Comparison of ENCODE assay signal across 1 cellular context in the genomic region with DNA sequence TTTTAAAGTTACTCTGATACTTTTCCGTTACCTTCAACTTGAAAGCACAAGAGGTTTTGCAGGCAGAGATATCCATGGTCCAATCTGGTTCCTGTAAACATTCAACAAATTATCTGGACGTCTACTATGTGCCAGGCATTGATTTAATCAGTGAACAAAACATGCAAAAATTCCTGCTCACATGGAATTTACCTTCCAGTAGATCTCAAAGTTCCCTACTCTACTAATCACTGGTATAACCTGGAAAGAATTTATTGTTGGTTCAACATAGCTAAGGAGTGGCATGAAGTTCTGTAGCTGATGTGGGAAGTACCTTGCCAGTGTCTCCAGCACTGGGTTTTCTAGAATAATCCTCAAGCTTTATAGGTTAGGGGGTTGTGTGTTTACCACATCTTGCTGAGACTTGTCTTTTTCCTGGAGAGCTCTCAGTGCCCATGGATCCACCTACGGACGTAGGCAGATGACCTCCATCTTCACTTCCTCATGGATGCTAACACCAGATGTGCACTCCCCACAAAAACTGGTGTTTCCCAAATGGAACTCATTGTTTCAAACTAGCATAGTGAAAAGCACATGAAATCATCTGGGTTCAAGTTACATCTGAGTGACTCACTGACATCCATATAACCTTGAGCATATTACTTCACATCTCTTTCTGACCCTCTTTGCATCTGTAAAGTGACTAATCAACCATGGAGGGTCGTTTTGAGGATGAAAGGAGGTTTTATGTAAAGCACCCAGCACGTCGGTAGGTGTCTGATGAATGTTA.
TF ChIP-seq lines count a peak whose summit lies in the region.

No MANE protein-coding gene starts in this region.

TF ChIP-seq in K562, 482 proteins besides CTCF, POLR2A, EP300 and RAD21 (continued from another document):
- no peak for TF ChIP-seq RERE (CRISPR knock-in tag; IDR thresholded peaks at IDR 0.05; ENCODE audit: borderline replicate concordance)
- TF ChIP-seq HNRNPH1 (optimal IDR thresholded peaks at IDR 0.05; ENCODE audit: low read depth, low read length): no peak
- no peak for TF ChIP-seq FOS (IDR thresholded peaks at IDR 0.05; ENCODE audit: extremely low read depth, insufficient read length)
- no peak for TF ChIP-seq CEBPG (CRISPR knock-in tag; IDR thresholded peaks at IDR 0.05)
- TF ChIP-seq CEBPG (tag; conservative IDR thresholded peaks at IDR 0.05 in 1 of 2, IDR thresholded peaks at IDR 0.05 in 1 of 2): 0 out of 4 replicates have a peak, but pooled peaks of 1 of the 2 experiments have one; percentile 34
- TF ChIP-seq FOXJ3 (CRISPR knock-in tag; IDR thresholded peaks at IDR 0.05): no peak
- no peak for TF ChIP-seq ZNF354B (CRISPR knock-in tag; IDR thresholded peaks at IDR 0.05)
- TF ChIP-seq MED1 (CRISPR knock-in tag; IDR thresholded peaks at IDR 0.05; ENCODE audit: borderline replicate concordance): no peak
- TF ChIP-seq SIN3A (IDR thresholded peaks at IDR 0.05; ENCODE audit: borderline replicate concordance in 2 of 2, control insufficient read depth in 1 of 2, low read depth in 2 of 2, low read length in 2 of 2): no peak
- TF ChIP-seq ZNF764 (CRISPR knock-in tag; IDR thresholded peaks at IDR 0.05; ENCODE audit: low read depth): no peak
- TF ChIP-seq CBX8 (IDR thresholded peaks at IDR 0.05; ENCODE audit: borderline replicate concordance, extremely low read depth, low read depth, low read length, poor library complexity, severe bottlenecking): no peak
- no peak for TF ChIP-seq NFATC3 (IDR thresholded peaks at IDR 0.05)
- no peak for TF ChIP-seq NONO (IDR thresholded peaks at IDR 0.05; ENCODE audit: low read depth in 2 of 2, low read length in 1 of 2)
- TF ChIP-seq LCOR (CRISPR knock-in tag; IDR thresholded peaks at IDR 0.05): no peak
- TF ChIP-seq, protein P1, sequence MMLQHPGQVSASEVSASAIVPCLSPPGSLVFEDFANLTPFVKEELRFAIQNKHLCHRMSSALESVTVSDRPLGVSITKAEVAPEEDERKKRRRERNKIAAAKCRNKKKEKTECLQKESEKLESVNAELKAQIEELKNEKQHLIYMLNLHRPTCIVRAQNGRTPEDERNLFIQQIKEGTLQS (IDR thresholded peaks at IDR 0.05): peak; percentile 47; the same call in 1 of the 2 replicates
- TF ChIP-seq, protein P1 (CRISPR knock-in tag; conservative IDR thresholded peaks at IDR 0.05): no peak
- no peak for TF ChIP-seq MEF2D (tag; conservative IDR thresholded peaks at IDR 0.05; ENCODE audit: low read depth)
- no peak for TF ChIP-seq ZKSCAN8 (CRISPR knock-in tag; IDR thresholded peaks at IDR 0.05)
